ENCODE assay signal across 12 cellular contexts in the genomic region with DNA sequence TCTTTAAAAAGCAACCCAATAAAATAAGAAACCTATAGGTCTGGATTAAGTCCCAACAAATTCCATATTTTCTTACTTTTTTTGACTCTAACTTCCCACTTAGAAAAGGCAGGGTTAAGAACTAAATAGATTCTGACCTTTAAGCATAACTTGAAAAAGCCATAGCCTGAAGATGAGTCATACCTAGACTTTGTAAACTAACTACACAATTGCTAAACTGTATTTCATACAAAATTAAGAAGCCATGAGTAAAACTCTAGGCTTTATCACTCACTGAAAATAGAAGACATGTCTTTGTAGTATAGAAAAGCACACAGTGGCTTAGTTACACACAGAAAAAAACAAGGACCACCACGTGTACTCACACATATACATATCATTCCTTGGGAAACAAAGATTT. TPM values are rescaled to one million over a fixed set of nuclear protein-coding genes. Genes with fewer than 3 reads are reported as not detected.
DNase-seq lines count a peak whose midpoint lies in the region; ATAC-seq and TF ChIP-seq lines count a peak whose summit lies in the region.
"Had no signal": no experiment of that assay in that cellular context is flagged by ENCODE, and none has a peak within 500 bp of the region (broad histone marks: within the 10 kb centered on the region; RNA-seq: fewer than 3 reads in every experiment).

No MANE protein-coding gene starts in this region.

- TF ChIP-seq CTCF in osteocyte (IDR thresholded peaks at IDR 0.05) (no peak), thyroid gland (IDR thresholded peaks at IDR 0.05) (no peak)

- TF ChIP-seq POLR2A in thyroid gland (IDR thresholded peaks at IDR 0.05), result no peak

- H3K4me3 Mint-ChIP-seq in activated naive CD8-positive, alpha-beta T cell treated with anti-CD3 and anti-CD28 coated beads for 36 hours, result no peak overlapping the region
- H3K4me3 Mint-ChIP-seq in osteocyte (ENCODE audit: unreplicated experiment), result no peak overlapping the region

- WGBS in thyroid gland, 2 donors, result 86 to 92% methylated on average over 1 of the region's 1 CpG

- H3K36me3 ChIP-seq in thyroid gland, result no peaks in the 10 kb centered on the region
- H3K36me3 ChIP-seq: thoracic aorta had no signal

- H3K27me3 Mint-ChIP-seq in activated naive CD8-positive, alpha-beta T cell treated with anti-CD3 and anti-CD28 coated beads for 36 hours, result no peaks in the 10 kb centered on the region
- no peaks in the 10 kb centered on the region for H3K27me3 Mint-ChIP-seq in osteocyte (ENCODE audit: unreplicated experiment)

- H3K4me1 Mint-ChIP-seq in activated naive CD8-positive, alpha-beta T cell treated with anti-CD3 and anti-CD28 coated beads for 36 hours, result peaks cover 57% of the 10 kb centered on the region
- peaks cover 45% of the 10 kb centered on the region for H3K4me1 Mint-ChIP-seq in osteocyte (ENCODE audit: unreplicated experiment)

- intact Hi-C loops in thyroid gland (cut with DNase I), result no loop called here

- H3K4me3 ChIP-seq in thyroid gland (replicated peaks in 1 of 3), result no peak overlapping the region
- H3K4me3 ChIP-seq: thoracic aorta had no signal

- H3K4me1 ChIP-seq in thyroid gland, result peaks cover 31 to 44% of the 10 kb centered on the region in 2 donors

- H3K27ac ChIP-seq in thyroid gland, result peak overlapping the region in 1 of 3 donors; percentile 10
- H3K27ac ChIP-seq: thoracic aorta had no signal

- ATAC-seq in GM18870 (IDR thresholded peaks at IDR 0.05; ENCODE audit: unreplicated experiment) (peak; percentile 59), HG02884 (IDR thresholded peaks at IDR 0.05; ENCODE audit: unreplicated experiment) (peak; percentile 91)

- peak overlapping the region; percentile 46 for H3K27ac Mint-ChIP-seq in activated naive CD8-positive, alpha-beta T cell treated with anti-CD3 and anti-CD28 coated beads for 36 hours
- H3K27ac Mint-ChIP-seq in osteocyte (ENCODE audit: unreplicated experiment), result peak overlapping the region; percentile 74

- DNase-seq in activated naive CD8-positive, alpha-beta T cell treated with anti-CD3 and anti-CD28 coated beads for 36 hours, result no peak
- no peak for DNase-seq in osteocyte (ENCODE audit: extremely low spot score, unreplicated experiment)
- no peak for DNase-seq in stimulated activated CD8-positive, alpha-beta memory T cell treated with anti-CD3 and anti-CD28 coated beads, Interleukin-4, amount 100 ng/mL, for 48 hours
- no peak for DNase-seq in thyroid gland
- DNase-seq in SW 1271 (lab: John Stamatoyannopoulos, UW), result no peak
- no peak for DNase-seq in stimulated activated CD4-positive, alpha-beta T cell treated with anti-CD3 and anti-CD28 coated beads, Interleukin-4, amount 100 ng/mL, for 4 hours
- DNase-seq: activated effector memory CD4-positive, alpha-beta T cell treated with anti-CD3 and anti-CD28 coated beads, Interleukin-2, amount 50 U/mL, for 16 hours; KBM-7; SIG-M5 had no signal

- H3K27me3 ChIP-seq in thyroid gland, result no peaks in the 10 kb centered on the region

- H3K9me3 ChIP-seq in thyroid gland, result no peaks in the 10 kb centered on the region

- peaks cover 21% of the 10 kb centered on the region for H3K36me3 Mint-ChIP-seq in activated naive CD8-positive, alpha-beta T cell treated with anti-CD3 and anti-CD28 coated beads for 36 hours
- peaks cover 8% of the 10 kb centered on the region for H3K36me3 Mint-ChIP-seq in osteocyte (ENCODE audit: unreplicated experiment)

- H3K9me3 Mint-ChIP-seq in activated naive CD8-positive, alpha-beta T cell treated with anti-CD3 and anti-CD28 coated beads for 36 hours, result no peaks in the 10 kb centered on the region
- H3K9me3 Mint-ChIP-seq in osteocyte (ENCODE audit: unreplicated experiment), result peaks cover 8% of the 10 kb centered on the region

RNA-seq across cellular contexts. Expression of a gene that starts 51.5 kb away (rescaled TPM):
- total RNA-seq in activated naive CD8-positive, alpha-beta T cell treated with anti-CD3 and anti-CD28 coated beads for 36 hours, result 10 to 100 TPM; 68.0 to 69.9 TPM
- total RNA-seq in osteocyte, result 19.5 and 20.6 TPM in 2 replicates
- 10 to 100 TPM; 29.8 to 51.0 (median 47.1) TPM for total RNA-seq in thyroid gland
